18 cellular contexts compared by ENCODE assay signal in the genomic region with DNA sequence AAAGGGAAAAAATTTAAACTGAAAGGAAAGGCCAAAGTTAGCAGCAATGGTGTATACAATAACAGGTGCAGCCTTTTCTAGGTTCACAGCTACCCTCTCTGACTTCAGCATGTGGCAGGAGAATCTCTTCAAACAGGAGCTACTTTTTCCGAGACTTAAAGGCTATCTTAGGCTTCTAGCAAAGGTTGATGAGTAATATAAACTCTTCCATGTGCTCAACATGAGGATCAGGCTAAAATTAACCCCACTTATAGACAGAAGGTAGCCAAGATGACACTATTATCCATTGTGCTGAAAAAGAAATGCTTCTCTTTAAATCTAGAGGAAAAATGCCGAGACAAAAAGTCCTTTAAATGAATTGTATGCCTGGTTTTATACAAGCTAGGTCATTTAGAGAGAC.
DNase-seq lines count a peak whose midpoint lies in the region; ATAC-seq and TF ChIP-seq lines count a peak whose summit lies in the region.
"Had no signal": no experiment of that assay in that cellular context is flagged by ENCODE, and none has a peak within 500 bp of the region (broad histone marks: within the 10 kb centered on the region; RNA-seq: fewer than 3 reads in every experiment).

No MANE protein-coding gene starts in this region.

- H3K79me2 ChIP-seq in SK-N-SH (ENCODE audit: insufficient read depth), result no peaks in the 10 kb centered on the region

- H3K4me3 Mint-ChIP-seq in nephron progenitor cell, result no peak overlapping the region
- H3K4me3 Mint-ChIP-seq: mesothelial cell of epicardium had no signal

- no peak overlapping the region for H3K9ac ChIP-seq in SK-N-SH
- H3K9ac ChIP-seq: BLaER1, GM23248 had no signal

- intact Hi-C loops in tibial artery (cut with DNase I; ENCODE audit: low total_unique reads), result no loop called here

- no peaks in the 10 kb centered on the region for H4K20me1 ChIP-seq in SK-N-SH (ENCODE audit: insufficient read depth)
- H4K20me1 ChIP-seq: BLaER1 had no signal

- no peaks in the 10 kb centered on the region for H3K27me3 ChIP-seq in SK-N-SH (ENCODE audit: insufficient read depth)
- no peaks in the 10 kb centered on the region for H3K27me3 ChIP-seq in tibial artery
- H3K27me3 ChIP-seq: adrenal gland, BLaER1, ovary, upper lobe of left lung had no signal

- H3K27ac Mint-ChIP-seq in nephron progenitor cell, result peak overlapping the region; percentile 22
- H3K27ac Mint-ChIP-seq: mesothelial cell of epicardium had no signal

- 55% methylated on average over 2 of the region's 2 CpGs for WGBS in SK-N-SH (ENCODE audit: low lambda C conversion rate)

- no peaks in the 10 kb centered on the region for H3K36me3 Mint-ChIP-seq in nephron progenitor cell (ENCODE audit: low read depth)
- H3K36me3 Mint-ChIP-seq: mesothelial cell of epicardium had no signal

- no peak overlapping the region for H2AFZ ChIP-seq in SK-N-SH (ENCODE audit: low read depth)
- H2AFZ ChIP-seq: GM23248 had no signal

- no peaks in the 10 kb centered on the region for H3K9me2 ChIP-seq in SK-N-SH

- H3K9me3 Mint-ChIP-seq in nephron progenitor cell, result no peaks in the 10 kb centered on the region
- H3K9me3 Mint-ChIP-seq: mesothelial cell of epicardium had no signal

- H3K4me1 ChIP-seq in SK-N-SH (ENCODE audit: control insufficient read depth in 1 of 2, insufficient read depth in 2 of 2, low read depth in 1 of 2, low read length in 1 of 2) (peaks cover 0 to 21% of the 10 kb centered on the region in 2 experiments; a peak in 2 of 4 replicates), tibial artery (peaks cover 0 to 70% (median 39%) of the 10 kb centered on the region in 4 donors)
- H3K4me1 ChIP-seq: BLaER1 had no signal

- no peaks in the 10 kb centered on the region for H3K9me3 ChIP-seq in SK-N-SH
- no peaks in the 10 kb centered on the region for H3K9me3 ChIP-seq in tibial artery
- H3K9me3 ChIP-seq: adrenal gland, BLaER1, ovary, spleen, upper lobe of left lung had no signal

- TF ChIP-seq CTCF in SK-N-SH (IDR thresholded peaks at IDR 0.05) (no peak), VCaP (conservative IDR thresholded peaks at IDR 0.05) (no peak), nephron progenitor cell (IDR thresholded peaks at IDR 0.05) (no peak), tibial artery (IDR thresholded peaks at IDR 0.05) (no peak)

- DNase-seq in SK-N-SH (no peak), nephron progenitor cell (no peak), tibial artery (no peak), DMS53 (lab: John Stamatoyannopoulos, UW) (no peak)
- DNase-seq: activated CD4-positive, alpha-beta T cell treated with anti-CD3 and anti-CD28 coated beads for 4 hours; adrenal gland; GM23248; NCI-H1436; ovary; SIG-M5; spleen; upper lobe of left lung had no signal

- peaks cover 57% of the 10 kb centered on the region for H3K4me1 Mint-ChIP-seq in nephron progenitor cell

- H3K27ac ChIP-seq in SK-N-SH (ENCODE audit: low read depth in 2 of 2, low read length in 1 of 2), result no peak overlapping the region; a peak in 1 of 4 replicates
- H3K27ac ChIP-seq in VCaP, result peak overlapping the region; percentile 93
- H3K27ac ChIP-seq in tibial artery, result peak overlapping the region; percentile 63 to 66
- H3K27ac ChIP-seq: adrenal gland, BLaER1, GM23248 had no signal

- H3F3A ChIP-seq in SK-N-SH (replicated peaks; ENCODE audit: insufficient read depth), result peaks cover 26% of the 10 kb centered on the region

- no peak overlapping the region for H3K4me2 ChIP-seq in SK-N-SH
- H3K4me2 ChIP-seq: BLaER1 had no signal

- ATAC-seq in SK-N-SH treated with all-trans-retinoic acid at 6 μM for 48 hours (no peak), HG03469 (IDR thresholded peaks at IDR 0.05; ENCODE audit: unreplicated experiment) (no peak), GM18870 (IDR thresholded peaks at IDR 0.05; ENCODE audit: unreplicated experiment) (no peak)

- TF ChIP-seq EP300 in SK-N-SH (IDR thresholded peaks at IDR 0.05; ENCODE audit: borderline replicate concordance in 1 of 2, low read depth in 1 of 2, low read length in 1 of 2), result no peak

- H3K4me3 ChIP-seq in SK-N-SH (ENCODE audit: low read depth in 2 of 2, low read length in 1 of 2), result no peak overlapping the region
- H3K4me3 ChIP-seq in tibial artery, result no peak overlapping the region
- H3K4me3 ChIP-seq: adrenal gland, BLaER1, GM23248, ovary, spleen, upper lobe of left lung had no signal

- TF ChIP-seq RAD21 in SK-N-SH (IDR thresholded peaks at IDR 0.05; ENCODE audit: low read length), result no peak

- CTCF ChIA-PET in SK-N-SH (lab: Yijun Ruan, JAX), result no interaction called here

- H3K36me3 ChIP-seq in SK-N-SH (replicated peaks in 1 of 2; ENCODE audit: control insufficient read depth in 1 of 2, insufficient read depth in 2 of 2, low read length in 1 of 2), result no peaks in the 10 kb centered on the region
- H3K36me3 ChIP-seq in tibial artery, result no peaks in the 10 kb centered on the region
- H3K36me3 ChIP-seq: adrenal gland, BLaER1, ovary, spleen, upper lobe of left lung had no signal

- peaks cover 6% of the 10 kb centered on the region for H3K27me3 Mint-ChIP-seq in nephron progenitor cell (ENCODE audit: low read depth, poor library complexity)

- POLR2A ChIA-PET in SK-N-SH (lab: Yijun Ruan, JAX), result no interaction called here

TF ChIP-seq in SK-N-SH, 30 proteins besides CTCF, POLR2A, EP300 and RAD21:
- TF ChIP-seq MAX (IDR thresholded peaks at IDR 0.05; ENCODE audit: low read depth), result peak; percentile 64; the same call in 1 of the 2 replicates
- TF ChIP-seq NFIC (IDR thresholded peaks at IDR 0.05; ENCODE audit: borderline replicate concordance), result no peak

TF ChIP-seq in SK-N-SH treated with all-trans-retinoic acid at 6 μM for 48 hours, 23 proteins besides CTCF, POLR2A, EP300 and RAD21:
- TF ChIP-seq ZNF565 (CRISPR knock-in tag; conservative IDR thresholded peaks at IDR 0.05; ENCODE audit: low read depth) (no peak), ZFP30 (CRISPR knock-in tag; IDR thresholded peaks at IDR 0.05) (no peak), GLIS3 (CRISPR knock-in tag; IDR thresholded peaks at IDR 0.05) (no peak), OSR1 (CRISPR knock-in tag; IDR thresholded peaks at IDR 0.05) (no peak), ZFP3 (CRISPR knock-in tag; IDR thresholded peaks at IDR 0.05) (no peak), ZNF8 (CRISPR knock-in tag; IDR thresholded peaks at IDR 0.05) (no peak), BACH2 (CRISPR knock-in tag; IDR thresholded peaks at IDR 0.05; ENCODE audit: borderline replicate concordance) (no peak), SNAI2 (CRISPR knock-in tag; IDR thresholded peaks at IDR 0.05) (no peak), ZC3H10 (CRISPR knock-in tag; IDR thresholded peaks at IDR 0.05) (no peak)
- TF ChIP-seq, protein P1, sequence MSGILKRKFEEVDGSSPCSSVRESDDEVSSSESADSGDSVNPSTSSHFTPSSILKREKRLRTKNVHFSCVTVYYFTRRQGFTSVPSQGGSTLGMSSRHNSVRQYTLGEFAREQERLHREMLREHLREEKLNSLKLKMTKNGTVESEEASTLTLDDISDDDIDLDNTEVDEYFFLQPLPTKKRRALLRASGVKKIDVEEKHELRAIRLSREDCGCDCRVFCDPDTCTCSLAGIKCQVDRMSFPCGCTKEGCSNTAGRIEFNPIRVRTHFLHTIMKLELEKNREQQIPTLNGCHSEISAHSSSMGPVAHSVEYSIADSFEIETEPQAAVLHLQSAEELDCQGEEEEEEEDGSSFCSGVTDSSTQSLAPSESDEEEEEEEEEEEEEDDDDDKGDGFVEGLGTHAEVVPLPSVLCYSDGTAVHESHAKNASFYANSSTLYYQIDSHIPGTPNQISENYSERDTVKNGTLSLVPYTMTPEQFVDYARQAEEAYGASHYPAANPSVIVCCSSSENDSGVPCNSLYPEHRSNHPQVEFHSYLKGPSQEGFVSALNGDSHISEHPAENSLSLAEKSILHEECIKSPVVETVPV (CRISPR knock-in tag; IDR thresholded peaks at IDR 0.05), result no peak
- TF ChIP-seq, protein P2, sequence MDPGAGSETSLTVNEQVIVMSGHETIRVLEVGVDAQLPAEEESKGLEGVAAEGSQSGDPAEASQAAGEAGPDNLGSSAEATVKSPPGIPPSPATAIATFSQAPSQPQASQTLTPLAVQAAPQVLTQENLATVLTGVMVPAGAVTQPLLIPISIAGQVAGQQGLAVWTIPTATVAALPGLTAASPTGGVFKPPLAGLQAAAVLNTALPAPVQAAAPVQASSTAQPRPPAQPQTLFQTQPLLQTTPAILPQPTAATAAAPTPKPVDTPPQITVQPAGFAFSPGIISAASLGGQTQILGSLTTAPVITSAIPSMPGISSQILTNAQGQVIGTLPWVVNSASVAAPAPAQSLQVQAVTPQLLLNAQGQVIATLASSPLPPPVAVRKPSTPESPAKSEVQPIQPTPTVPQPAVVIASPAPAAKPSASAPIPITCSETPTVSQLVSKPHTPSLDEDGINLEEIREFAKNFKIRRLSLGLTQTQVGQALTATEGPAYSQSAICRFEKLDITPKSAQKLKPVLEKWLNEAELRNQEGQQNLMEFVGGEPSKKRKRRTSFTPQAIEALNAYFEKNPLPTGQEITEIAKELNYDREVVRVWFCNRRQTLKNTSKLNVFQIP (CRISPR knock-in tag; IDR thresholded peaks at IDR 0.05; ENCODE audit: borderline replicate concordance, low read depth), result no peak

Comparison
In these comparisons a context has a peak if more than half of its experiments do, and no peak if none do; other contexts are left out.
1. H3K27ac ChIP-seq: peak in VCaP (single experiment) and tibial artery (2 of 2); none in SK-N-SH (0 of 2).